Comparison of ENCODE assay signal across 21 cellular contexts in genomic region chr11:127609025-127609788, GRCh38.
DNase-seq lines count a peak whose midpoint lies in the region; ATAC-seq and TF ChIP-seq lines count a peak whose summit lies in the region.
"Had no signal": no experiment of that assay in that cellular context is flagged by ENCODE, and none has a peak within 500 bp of the region (broad histone marks: within the 10 kb centered on the region; RNA-seq: fewer than 3 reads in every experiment).

No MANE protein-coding gene starts in this region.

- no peaks in the 10 kb centered on the region for H3K9me3 ChIP-seq in hepatocyte (ENCODE audit: low read depth)
- H3K9me3 ChIP-seq: Caco-2 had no signal

- H3K9me3 Mint-ChIP-seq in nephron progenitor cell: peaks cover 11% of the 10 kb centered on the region

- peak overlapping the region; percentile 14 for H3K4me3 Mint-ChIP-seq in nephron progenitor cell
- H3K4me3 Mint-ChIP-seq: CD4-positive, CD25-positive, alpha-beta regulatory T cell had no signal

- peak overlapping the region; percentile 78 for H3K27ac Mint-ChIP-seq in nephron progenitor cell
- H3K27ac Mint-ChIP-seq: CD4-positive, CD25-positive, alpha-beta regulatory T cell had no signal

- peak; percentile 54 for DNase-seq in HT-29 (ENCODE audit: low spot score)
- peak; percentile 17 for DNase-seq in NCI-H69 (lab: John Stamatoyannopoulos, UW)
- peak; percentile 26 for DNase-seq in hepatocyte (ENCODE audit: low spot score)
- no peak for DNase-seq in nephron progenitor cell
- DNase-seq in effector CD8-positive, alpha-beta T cell (lab: John Stamatoyannopoulos, UW): no peak
- DNase-seq: Caco-2; CD4-positive, CD25-positive, alpha-beta regulatory T cell; DMS 273 treated with DMSO at 0.1 percent for 48 hours; DMS79 treated with DMSO at 0.1 percent for 48 hours; GOT3; IMR-90; NCI-H1105; NCI-H146; NCI-H2029; NCI-H2171; NK-92 treated with Interleukin-12 subunit alpha and Interleukin-12 subunit beta, amount 100 ng/mL, for 24 hours had no signal

- no peak overlapping the region for H3K27ac ChIP-seq in hepatocyte
- H3K27ac ChIP-seq: KMS-11 had no signal

- H2AFZ ChIP-seq in hepatocyte: no peak overlapping the region

- H3K27me3 Mint-ChIP-seq in nephron progenitor cell (ENCODE audit: low read depth, poor library complexity): no peaks in the 10 kb centered on the region
- H3K27me3 Mint-ChIP-seq: CD4-positive, CD25-positive, alpha-beta regulatory T cell had no signal

- H3K79me2 ChIP-seq in hepatocyte: no peaks in the 10 kb centered on the region

- no peaks in the 10 kb centered on the region for H3K9me2 ChIP-seq in hepatocyte (replicated peaks; ENCODE audit: insufficient read depth)

- H3K4me2 ChIP-seq in hepatocyte: no peak overlapping the region
- H3K4me2 ChIP-seq: KMS-11 had no signal

- peaks cover 10% of the 10 kb centered on the region for H3K36me3 Mint-ChIP-seq in nephron progenitor cell (ENCODE audit: low read depth)
- H3K36me3 Mint-ChIP-seq: CD4-positive, CD25-positive, alpha-beta regulatory T cell had no signal

- H3K4me3 ChIP-seq in hepatocyte: no peak overlapping the region

- no peaks in the 10 kb centered on the region for H3K36me3 ChIP-seq in hepatocyte (replicated peaks; ENCODE audit: insufficient read depth, low read depth)

- H4K20me1 ChIP-seq in hepatocyte (ENCODE audit: insufficient read depth, poor library complexity, severe bottlenecking): no peaks in the 10 kb centered on the region

- no peaks in the 10 kb centered on the region for H3K4me1 ChIP-seq in hepatocyte (ENCODE audit: insufficient read depth)
- H3K4me1 ChIP-seq: Caco-2 had no signal

- 71% methylated on average over 4 of the region's 4 CpGs for WGBS in hepatocyte (ENCODE audit: low lambda C conversion rate, missing lambda C conversion rate)

- H3K27me3 ChIP-seq in hepatocyte: no peaks in the 10 kb centered on the region

- peaks cover 87% of the 10 kb centered on the region for H3K4me1 Mint-ChIP-seq in nephron progenitor cell
- H3K4me1 Mint-ChIP-seq: CD4-positive, CD25-positive, alpha-beta regulatory T cell had no signal

- TF ChIP-seq CTCF in hepatocyte (IDR thresholded peaks at IDR 0.05; ENCODE audit: poor library complexity): peak; percentile 20
- no peak for TF ChIP-seq CTCF in nephron progenitor cell (IDR thresholded peaks at IDR 0.05)

- no peak for ATAC-seq in GM21619 (IDR thresholded peaks at IDR 0.05; ENCODE audit: unreplicated experiment)
- ATAC-seq in GM19397 (IDR thresholded peaks at IDR 0.05; ENCODE audit: unreplicated experiment): no peak
- ATAC-seq: Panc1, SK-N-SH treated with all-trans-retinoic acid at 6 μM for 48 hours had no signal

Comparison
In these comparisons a context has a peak if more than half of its experiments do, and no peak if none do; other contexts are left out.
1. DNase-seq: peak in HT-29 (single experiment), NCI-H69 (single experiment) and hepatocyte (single experiment); none in nephron progenitor cell (single experiment) and effector CD8-positive, alpha-beta T cell (single experiment).